In the genomic region with DNA sequence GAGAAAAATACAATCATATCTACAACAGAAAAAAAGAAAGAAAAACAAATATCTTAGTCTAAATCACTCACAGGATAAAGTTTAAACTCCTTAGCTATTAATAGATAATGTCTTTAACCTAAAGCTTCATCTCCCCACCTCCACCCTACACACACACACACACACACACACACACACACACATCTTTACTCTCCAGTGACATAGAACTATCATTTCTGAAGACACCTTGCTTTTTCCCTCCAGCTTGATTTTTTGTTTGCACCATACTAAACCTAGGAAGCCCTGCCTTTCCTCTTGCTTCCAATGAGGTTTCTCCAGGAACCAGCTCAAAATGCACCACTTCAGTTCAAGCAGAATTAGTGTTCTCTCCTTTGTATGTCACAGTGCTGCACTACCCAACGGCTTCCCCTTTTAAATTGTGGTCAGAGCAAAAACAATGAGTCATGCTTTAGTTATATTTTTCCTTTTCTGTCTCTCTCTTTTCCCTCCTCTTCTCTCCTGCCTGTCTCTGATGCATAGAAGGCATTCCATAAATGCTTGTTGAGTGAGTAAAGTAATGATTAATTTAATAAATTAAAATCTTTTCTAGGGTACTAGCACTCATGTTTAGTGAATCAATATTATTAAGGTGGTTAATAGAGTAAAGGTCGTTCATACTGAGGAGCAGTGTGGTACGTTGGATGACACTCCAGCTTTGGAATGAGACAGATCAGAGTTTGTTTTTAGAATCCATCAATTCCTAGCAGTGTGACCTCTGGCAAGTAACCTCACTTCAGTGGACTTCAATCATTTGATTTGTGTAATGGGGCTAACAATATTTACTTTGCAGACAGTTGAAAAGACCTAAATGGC, we compare ENCODE assay signal across 8 cellular contexts. TPM values are rescaled to one million over a fixed set of nuclear protein-coding genes. Genes with fewer than 3 reads are reported as not detected.
DNase-seq lines count a peak whose midpoint lies in the region; ATAC-seq, FAIRE-seq and TF ChIP-seq lines count a peak whose summit lies in the region.

No MANE protein-coding gene starts in this region.

- DNase-seq in A172 (ENCODE audit: low spot score) (peak; percentile 82), HT1080 (ENCODE audit: low read depth) (peak; percentile 91), astrocyte (ENCODE audit: low read depth) (peak; percentile 90), omental fat pad (ENCODE audit: low spot score) (no peak), ovary (no peak), right atrium auricular region (ENCODE audit: low spot score) (no peak), ecto neural progenitor cell (ENCODE audit: low spot score) (no peak)

- H3K9ac ChIP-seq in astrocyte (ENCODE audit: low read length) = peak overlapping the region; percentile 56

- H3K4me1 Mint-ChIP-seq in astrocyte (ENCODE audit: low read depth, unreplicated experiment) = peaks cover 25% of the 10 kb centered on the region

- no peaks in the 10 kb centered on the region for H3K79me2 ChIP-seq in astrocyte (ENCODE audit: insufficient read depth, low read length)

- no peak for TF ChIP-seq CTCF in astrocyte (IDR thresholded peaks at IDR 0.05; ENCODE audit: insufficient read depth, low read depth, low read length)
- TF ChIP-seq CTCF in omental fat pad (IDR thresholded peaks at IDR 0.05) = no peak
- no peak for TF ChIP-seq CTCF in ovary (IDR thresholded peaks at IDR 0.05)
- no peak for TF ChIP-seq CTCF in right atrium auricular region (IDR thresholded peaks at IDR 0.05)

- no peaks in the 10 kb centered on the region for H3K36me3 Mint-ChIP-seq in astrocyte (ENCODE audit: low read depth, unreplicated experiment)

- H3K4me2 ChIP-seq in astrocyte (ENCODE audit: low read length) = peak overlapping the region; percentile 81

- H3K36me3 ChIP-seq in astrocyte (ENCODE audit: insufficient read depth, low read length) (no peaks in the 10 kb centered on the region), ovary (no peaks in the 10 kb centered on the region), right atrium auricular region (no peaks in the 10 kb centered on the region)

- H3K27me3 ChIP-seq in astrocyte (ENCODE audit: insufficient read depth, low read length) (no peaks in the 10 kb centered on the region), ovary (no peaks in the 10 kb centered on the region), right atrium auricular region (no peaks in the 10 kb centered on the region)

- WGBS in ovary, 3 donors = 22 to 27% (median 24%) methylated on average over 3 of the region's 3 CpGs

- TF ChIP-seq EP300 in ovary (IDR thresholded peaks at IDR 0.05) = no peak

- H3K4me1 ChIP-seq in astrocyte (ENCODE audit: insufficient read depth, low read length) (peaks cover 21% of the 10 kb centered on the region), ovary (ENCODE audit: insufficient read depth) (no peaks in the 10 kb centered on the region), right atrium auricular region (no peaks in the 10 kb centered on the region)

- no peaks in the 10 kb centered on the region for H4K20me1 ChIP-seq in astrocyte (ENCODE audit: insufficient read depth, low read length)

- TF ChIP-seq POLR2A in ovary (IDR thresholded peaks at IDR 0.05) = no peak

- no peak overlapping the region for H2AFZ ChIP-seq in astrocyte (ENCODE audit: low read depth, low read length)

- FAIRE-seq in astrocyte (lab: Jason Lieb, UNC) = peak; percentile 100

- peak overlapping the region; percentile 93 for H3K27ac Mint-ChIP-seq in astrocyte (ENCODE audit: unreplicated experiment)

- ATAC-seq in GM18907 (IDR thresholded peaks at IDR 0.05; ENCODE audit: unreplicated experiment) = peak; percentile 61
- ATAC-seq in omental fat pad (ENCODE audit: low FRiP score) = peak; percentile 81

- no peaks in the 10 kb centered on the region for H3K9me3 Mint-ChIP-seq in astrocyte (ENCODE audit: unreplicated experiment)

- H3K27ac ChIP-seq in astrocyte (ENCODE audit: low read depth, low read length) = peak overlapping the region; percentile 72
- H3K27ac ChIP-seq in ovary = no peak overlapping the region
- peak overlapping the region in 1 of 2 donors; percentile 29 for H3K27ac ChIP-seq in right atrium auricular region

- H3K9me3 ChIP-seq in astrocyte (ENCODE audit: insufficient read depth, low read depth, low read length) (no peaks in the 10 kb centered on the region), ovary (no peaks in the 10 kb centered on the region), right atrium auricular region (peaks cover 0 to 2% of the 10 kb centered on the region in 2 donors)

- H3K27me3 Mint-ChIP-seq in astrocyte (ENCODE audit: low read depth, unreplicated experiment) = no peaks in the 10 kb centered on the region

- H3K4me3 ChIP-seq in astrocyte (ENCODE audit: insufficient read depth, low read depth, low read length) = no peak overlapping the region
- no peak overlapping the region for H3K4me3 ChIP-seq in ovary
- H3K4me3 ChIP-seq in right atrium auricular region = no peak overlapping the region

- intact Hi-C loops in ovary (cut with DNase I) = no loop called here

- H3K4me3 Mint-ChIP-seq in astrocyte (ENCODE audit: unreplicated experiment) = peak overlapping the region; percentile 77

RNA-seq across cellular contexts. Expression of a gene that starts 5.9 kb away (rescaled TPM):
- not detected in 2 replicates for total RNA-seq in A172 (2014; rRNA removed; shearing (Covaris generic))
- 1.2 TPM in 2 replicates for total RNA-seq in HT1080 (2014; rRNA removed; shearing (Covaris generic))
- 0.58 and 0.84 TPM in 2 replicates for polyA plus RNA-seq in HT1080 (2015; cell fraction: cytosol; rRNA removed)
- polyA plus RNA-seq in HT1080 (2015; cell fraction: nucleus; rRNA removed) = 0.61 and 0.90 TPM in 2 replicates
- total RNA-seq in astrocyte = 0.95 and 1.7 TPM in 2 replicates
- 1 to 10 TPM in 1 of 4 donors, under 1 TPM in 3; 0.12 to 5.0 (median 0.44) TPM for total RNA-seq in omental fat pad
- under 1 TPM in 2 of 7 donors, not detected in 5; 0.12 to 0.23 TPM for total RNA-seq in ovary
- polyA plus RNA-seq in ovary = under 1 TPM; 0.02 to 0.53 TPM
- total RNA-seq in right atrium auricular region = under 1 TPM; 0.30 to 0.55 TPM

Comparison
In these comparisons a context has a peak if more than half of its experiments do, and no peak if none do; other contexts are left out.
1. DNase-seq: peak in A172 (single experiment), HT1080 (single experiment) and astrocyte (single experiment); none in omental fat pad (single experiment), ovary (0 of 5), right atrium auricular region (single experiment) and ecto neural progenitor cell (single experiment).